Comparison of ENCODE assay signal across 1 cellular context in genomic region chr14:102943979-102944378, GRCh38.
TF ChIP-seq lines count a peak whose summit lies in the region.

No MANE protein-coding gene starts in this region.

TF ChIP-seq in HCT116, 20 proteins besides CTCF, POLR2A, EP300 and RAD21:
- TF ChIP-seq SIN3A (IDR thresholded peaks at IDR 0.05; ENCODE audit: low read depth) (no peak), SRF (IDR thresholded peaks at IDR 0.05; ENCODE audit: low read depth) (no peak), YY1 (IDR thresholded peaks at IDR 0.05; ENCODE audit: extremely low read depth, insufficient replicate concordance, low read depth, low read length) (no peak), FOSL1 (IDR thresholded peaks at IDR 0.05; ENCODE audit: low read depth) (no peak), EZH2 (IDR thresholded peaks at IDR 0.05) (no peak), TCF7L2 (IDR thresholded peaks at IDR 0.05; ENCODE audit: borderline replicate concordance, extremely low read depth, insufficient read depth, insufficient read length) (no peak), REST (IDR thresholded peaks at IDR 0.05; ENCODE audit: low read depth) (no peak), JUND (IDR thresholded peaks at IDR 0.05) (no peak), ZFX (IDR thresholded peaks at IDR 0.05) (no peak), MAX (IDR thresholded peaks at IDR 0.05) (no peak), SP1 (IDR thresholded peaks at IDR 0.05; ENCODE audit: low read depth) (no peak), ZBTB33 (IDR thresholded peaks at IDR 0.05; ENCODE audit: extremely low read depth, insufficient replicate concordance, low read length) (no peak), ZNF274 (IDR thresholded peaks at IDR 0.05; ENCODE audit: low read depth, low read length) (no peak), ATF3 (IDR thresholded peaks at IDR 0.05) (no peak), EZH2phosphoT487 (IDR thresholded peaks at IDR 0.05; ENCODE audit: borderline replicate concordance) (no peak), CBX3 (IDR thresholded peaks at IDR 0.05; ENCODE audit: low read depth) (no peak), CEBPB (IDR thresholded peaks at IDR 0.05; ENCODE audit: low read depth) (no peak), EGR1 (IDR thresholded peaks at IDR 0.05; ENCODE audit: low read depth) (no peak), POLR2AphosphoS5 (IDR thresholded peaks at IDR 0.05; ENCODE audit: low read depth, low read length) (no peak)
